In the genomic region with DNA sequence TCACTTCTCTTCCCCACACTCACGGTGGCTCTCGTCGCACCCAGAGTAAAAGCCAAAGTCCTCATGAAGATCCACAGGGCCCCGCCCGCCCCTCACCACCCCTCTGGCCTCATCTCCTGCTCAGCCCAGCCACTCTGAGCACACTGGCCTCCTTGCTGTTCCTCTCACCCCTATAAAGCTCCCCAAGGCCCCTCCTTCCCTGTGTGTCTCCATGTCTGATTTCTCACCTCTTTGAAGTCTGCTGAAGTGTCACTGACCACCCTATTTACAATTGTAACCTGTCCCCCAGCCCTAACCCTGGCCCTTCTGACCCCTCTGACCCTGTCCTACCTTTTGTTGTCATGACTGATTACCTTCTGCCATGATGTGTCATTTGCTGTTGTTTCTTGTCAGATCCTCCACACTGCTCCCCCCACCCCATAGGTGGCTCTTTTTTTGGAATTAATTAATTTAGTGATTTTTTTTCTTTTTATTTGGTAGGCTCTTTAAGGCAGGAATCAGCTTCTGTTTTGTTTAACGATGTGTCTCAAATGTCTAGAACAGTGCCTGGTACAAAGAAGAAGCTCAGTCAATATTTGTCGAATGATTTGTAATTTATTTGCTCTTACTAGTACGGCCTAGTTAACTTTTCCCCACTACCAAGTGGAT, we compare ENCODE assay signal across 13 cellular contexts.
"Had no signal": no experiment of that assay in that cellular context is flagged by ENCODE, and none has a peak within 500 bp of the region (broad histone marks: within the 10 kb centered on the region; RNA-seq: fewer than 3 reads in every experiment).

No MANE protein-coding gene starts in this region.

- H3K36me3 ChIP-seq: pancreas, sigmoid colon had no signal

- H3K27ac ChIP-seq: pancreas, sigmoid colon had no signal

- H3K4me3 ChIP-seq: hepatocyte, pancreas, sigmoid colon had no signal

- H3K4me1 ChIP-seq: sigmoid colon had no signal

- DNase-seq: activated CD4-positive, CD25-positive, alpha-beta regulatory T cell treated with anti-CD3 and anti-CD28 coated beads, Interleukin-2, amount 50 U/mL, for 72 hours; activated naive CD4-positive, alpha-beta T cell; kidney; left ventricle myocardium superior; pancreas; sigmoid colon; stimulated activated CD4-positive, alpha-beta T cell treated with anti-CD3 and anti-CD28 coated beads, Interleukin-12 subunit alpha, Interleukin-12 subunit beta, amount 100 ng/mL, for 4 hours; stimulated activated CD4-positive, alpha-beta T cell treated with anti-CD3 and anti-CD28 coated beads, Interleukin-2, amount 100 ng/mL, for 24 hours; T-cell; T1000 had no signal

- H3K4me3 Mint-ChIP-seq: activated T-helper 1 cell treated with anti-CD3 and anti-CD28 coated beads, Interleukin-12 subunit alpha, Interleukin-12 subunit beta, Interleukin-2, Interleukin-4 antibody, amounts not matched to agents 30 ng/mL and 10 ng/mL and 1 ng/mL, durations not matched to agents 14 hours and 24 hours and 36 hours; T-cell had no signal

- ATAC-seq: esophagus mucosa, left ventricle myocardium superior, pancreas, T-cell had no signal

- H2AFZ ChIP-seq: hepatocyte had no signal

- H3K27me3 ChIP-seq: hepatocyte, pancreas, sigmoid colon had no signal

- H3K9me3 ChIP-seq: pancreas, sigmoid colon had no signal

- H3K27ac Mint-ChIP-seq: activated T-helper 1 cell treated with anti-CD3 and anti-CD28 coated beads, Interleukin-12 subunit alpha, Interleukin-12 subunit beta, Interleukin-2, Interleukin-4 antibody, amounts not matched to agents 30 ng/mL and 10 ng/mL and 1 ng/mL, durations not matched to agents 14 hours and 24 hours and 36 hours; T-cell had no signal

- H3K9me3 Mint-ChIP-seq: activated T-helper 1 cell treated with anti-CD3 and anti-CD28 coated beads, Interleukin-12 subunit alpha, Interleukin-12 subunit beta, Interleukin-2, Interleukin-4 antibody, amounts not matched to agents 30 ng/mL and 10 ng/mL and 1 ng/mL, durations not matched to agents 14 hours and 24 hours and 36 hours; T-cell had no signal

- H3K4me2 ChIP-seq: hepatocyte had no signal

- H3K27me3 Mint-ChIP-seq: T-cell had no signal
